Comparison of ENCODE assay signal across 9 cellular contexts in genomic region chr6:132816665-132817064, GRCh38. TPM values are rescaled to one million over a fixed set of nuclear protein-coding genes. Genes with fewer than 3 reads are reported as not detected.
DNase-seq lines count a peak whose midpoint lies in the region; ATAC-seq and TF ChIP-seq lines count a peak whose summit lies in the region.
"Had no signal": no experiment of that assay in that cellular context is flagged by ENCODE, and none has a peak within 500 bp of the region (broad histone marks: within the 10 kb centered on the region; RNA-seq: fewer than 3 reads in every experiment).

No MANE protein-coding gene starts in this region.

- peaks cover 54% of the 10 kb centered on the region for H3K36me3 Mint-ChIP-seq in activated T-cell treated with anti-CD3 and anti-CD28 coated beads, Interleukin-2, amount 50 U/mL, for 4 hours (ENCODE audit: insufficient read depth)

- intact Hi-C loops in spleen (cut with DNase I; ENCODE audit: low total_unique reads) = no loop called here

- WGBS in spleen, 5 donors = 51 to 63% (median 61%) methylated on average over 4 of the region's 4 CpGs

- peak overlapping the region; percentile 99 for H3K4me3 Mint-ChIP-seq in activated T-cell treated with anti-CD3 and anti-CD28 coated beads, Interleukin-2, amount 50 U/mL, for 4 hours

- peaks cover 55% of the 10 kb centered on the region for H3K4me1 Mint-ChIP-seq in activated T-cell treated with anti-CD3 and anti-CD28 coated beads, Interleukin-2, amount 50 U/mL, for 4 hours (ENCODE audit: low read depth)

- peaks cover 50% of the 10 kb centered on the region for H3K36me3 ChIP-seq in RWPE2 (ENCODE audit: low read depth)
- H3K36me3 ChIP-seq in spleen = peaks cover 0 to 57% (median 42%) of the 10 kb centered on the region in 6 donors
- peaks cover 54% of the 10 kb centered on the region for H3K36me3 ChIP-seq in SJCRH30

- no peak for DNase-seq in activated T-cell treated with anti-CD3 and anti-CD28 coated beads, Interleukin-2, amount 50 U/mL, for 4 hours
- DNase-seq in activated T-cell treated with anti-CD3 and anti-CD28 coated beads, Interleukin-2, amount 50 U/mL, for 1 hour = no peak
- no peak for DNase-seq in RWPE2 (ENCODE audit: low spot score)
- no peak for DNase-seq in epithelial cell of proximal tubule (ENCODE audit: low read depth)
- no peak for DNase-seq in spleen
- DNase-seq in DMS153 treated with DMSO at 0.1 percent for 48 hours (lab: John Stamatoyannopoulos, UW; ENCODE audit: unreplicated experiment) = no peak
- no peak for DNase-seq in SJCRH30
- DNase-seq: midbrain had no signal

- H3K27ac ChIP-seq in RWPE2 (ENCODE audit: poor library complexity, severe bottlenecking) (peak overlapping the region; percentile 81), spleen (peak overlapping the region in 2 of 8 donors; percentile 49 to 96), SJCRH30 (no peak overlapping the region)

- no peak for TF ChIP-seq CTCF in RWPE2 (IDR thresholded peaks at IDR 0.05; ENCODE audit: poor library complexity, severe bottlenecking)
- TF ChIP-seq CTCF in epithelial cell of proximal tubule (conservative IDR thresholded peaks at IDR 0.05; ENCODE audit: low read depth, low read length) = no peak
- TF ChIP-seq CTCF in spleen (IDR thresholded peaks at IDR 0.05 in 8 of 11, conservative IDR thresholded peaks at IDR 0.05 in 3 of 11) = no peak

- H3K4me1 ChIP-seq in RWPE2 (ENCODE audit: insufficient read depth, poor library complexity, severe bottlenecking) = no peaks in the 10 kb centered on the region
- peaks cover 23 to 66% (median 41%) of the 10 kb centered on the region in 6 donors for H3K4me1 ChIP-seq in spleen
- peaks cover 12% of the 10 kb centered on the region; the same call in 1 of the 2 replicates for H3K4me1 ChIP-seq in SJCRH30

- no peak overlapping the region for H3K4me3 ChIP-seq in RWPE2 (ENCODE audit: severe bottlenecking)
- peak overlapping the region; percentile 85 for H3K4me3 ChIP-seq in epithelial cell of proximal tubule (ENCODE audit: low read depth, low read length)
- peak overlapping the region in 5 of 8 donors; percentile 92 to 96 (median 93) for H3K4me3 ChIP-seq in spleen
- H3K4me3 ChIP-seq in SJCRH30 = no peak overlapping the region

- TF ChIP-seq POLR2A in spleen (IDR thresholded peaks at IDR 0.05) = no peak

- H3K9me3 ChIP-seq in RWPE2 (ENCODE audit: severe bottlenecking) (no peaks in the 10 kb centered on the region), spleen (no peaks in the 10 kb centered on the region), SJCRH30 (replicated peaks) (no peaks in the 10 kb centered on the region)

- H3K27me3 ChIP-seq in RWPE2 (ENCODE audit: insufficient read depth, poor library complexity, severe bottlenecking) (no peaks in the 10 kb centered on the region), spleen (replicated peaks in 1 of 7) (no peaks in the 10 kb centered on the region), SJCRH30 (no peaks in the 10 kb centered on the region)

- H3K9me3 Mint-ChIP-seq in activated T-cell treated with anti-CD3 and anti-CD28 coated beads, Interleukin-2, amount 50 U/mL, for 4 hours = no peaks in the 10 kb centered on the region

- ATAC-seq in activated T-cell treated with anti-CD3 and anti-CD28 coated beads, Interleukin-2, amount 50 U/mL, for 4 hours = no peak
- ATAC-seq in RWPE2 (ENCODE audit: low read depth) (no peak), HG03097 (IDR thresholded peaks at IDR 0.05; ENCODE audit: low FRiP score, unreplicated experiment) (no peak)

- no peaks in the 10 kb centered on the region for H3K27me3 Mint-ChIP-seq in activated T-cell treated with anti-CD3 and anti-CD28 coated beads, Interleukin-2, amount 50 U/mL, for 4 hours (ENCODE audit: low read depth)

RNA-seq across cellular contexts. Expression of gene RPS12, which starts 2.3 kb away (rescaled TPM):
- 1,000 to 10,000 TPM; 1,815 to 1,961 (median 1,864) TPM for total RNA-seq in activated T-cell treated with anti-CD3 and anti-CD28 coated beads, Interleukin-2, amount 50 U/mL, for 4 hours
- total RNA-seq in epithelial cell of proximal tubule = 2,462 and 2,776 TPM in 2 replicates
- 1,000 to 10,000 TPM; 1,001 to 1,609 (median 1,342) TPM for total RNA-seq in spleen
- 1,000 to 10,000 TPM; 3,955 to 4,556 (median 4,295) TPM for polyA plus RNA-seq in spleen
- total RNA-seq in SJCRH30 (2014; rRNA removed; shearing (Covaris generic)) = 2,257 and 2,274 TPM in 2 replicates

RNA-seq across cellular contexts. Expression of gene SLC18B1, which starts 18.2 kb away (rescaled TPM):
- total RNA-seq in activated T-cell treated with anti-CD3 and anti-CD28 coated beads, Interleukin-2, amount 50 U/mL, for 4 hours = 1 to 10 TPM; 3.8 to 4.5 (median 4.3) TPM
- 3.4 and 5.4 TPM in 2 replicates for total RNA-seq in epithelial cell of proximal tubule
- total RNA-seq in spleen = 10 to 100 TPM in 4 of 7 donors, 1 to 10 TPM in 3; 6.0 to 19.1 (median 11.2) TPM
- polyA plus RNA-seq in spleen = 10 to 100 TPM in 2 of 3 donors, 1 to 10 TPM in 1; 6.2 to 15.0 (median 12.0) TPM
- 12.9 and 15.2 TPM in 2 replicates for total RNA-seq in SJCRH30 (2014; rRNA removed; shearing (Covaris generic))

RNA-seq across cellular contexts. Expression of gene VNN2, which starts 59.0 kb away (rescaled TPM):
- 1 to 10 TPM in 2 of 3 donors, under 1 TPM in 1; 0.76 to 1.4 (median 1.2) TPM for total RNA-seq in activated T-cell treated with anti-CD3 and anti-CD28 coated beads, Interleukin-2, amount 50 U/mL, for 4 hours
- total RNA-seq in epithelial cell of proximal tubule (0.29 and 1.7 TPM in 2 replicates), spleen (100 to 1,000 TPM in 5 of 7 donors, 10 to 100 TPM in 2; 65.9 to 349 (median 173) TPM)
- polyA plus RNA-seq in spleen = 10 to 100 TPM; 15.4 to 37.1 (median 26.0) TPM
- total RNA-seq in SJCRH30 (2014; rRNA removed; shearing (Covaris generic)) = 0.30 and 0.36 TPM in 2 replicates

Comparison
In these comparisons a context has a peak if more than half of its experiments do, and no peak if none do; other contexts are left out.
1. H3K4me3 ChIP-seq: peak in epithelial cell of proximal tubule (single experiment) and spleen (5 of 8); none in RWPE2 (single experiment) and SJCRH30 (single experiment).
2. RNA of gene VNN2, which starts 59.0 kb away (total RNA-seq): 65.9 to 349 TPM in spleen; 0.29 to 1.7 TPM in epithelial cell of proximal tubule, 0.76 to 1.4 TPM in activated T-cell treated with anti-CD3 and anti-CD28 coated beads, Interleukin-2, amount 50 U/mL, for 4 hours and 0.30 to 0.36 TPM in SJCRH30; every median in the first group is over 10 times any median in the second.